18 cellular contexts compared by ENCODE assay signal in genomic region chr17:79977711-79978544, GRCh38. TPM values are rescaled to one million over a fixed set of nuclear protein-coding genes. Genes with fewer than 3 reads are reported as not detected.
DNase-seq lines count a peak whose midpoint lies in the region; ATAC-seq and TF ChIP-seq lines count a peak whose summit lies in the region.
"Had no signal": no experiment of that assay in that cellular context is flagged by ENCODE, and none has a peak within 500 bp of the region (broad histone marks: within the 10 kb centered on the region; RNA-seq: fewer than 3 reads in every experiment).

No MANE protein-coding gene starts in this region.

- H3K36me3 Mint-ChIP-seq in natural killer cell: no peaks in the 10 kb centered on the region

- H3K4me3 ChIP-seq in astrocyte of the cerebellum (ENCODE audit: low read depth, low read length) (no peak overlapping the region), prostate gland (no peak overlapping the region)

- no peak overlapping the region for H3K27ac Mint-ChIP-seq in natural killer cell
- H3K27ac Mint-ChIP-seq: dendritic cell treated with granulocyte-macrophage colony-stimulating factor and Interleukin-4, amounts not matched to agents 40 ng/mL and 50 ng/mL, for 4 days; T-helper 2 cell treated with Interferon-gamma antibody and Interleukin-4, amounts not matched to agents 5 μg/mL and 100 μg/mL, for 36 hours had no signal

- in situ Hi-C loops in astrocyte of the cerebellum (cut with HindIII; ENCODE audit: low sequenced_read_pairs): loop anchor here (5.0 kb wide), 3 partner anchors 41 to 181 kb away; partner anchors contain the start of gene CBX8

- no peak for ATAC-seq in natural killer cell
- ATAC-seq: activated CD4-positive, CD25-positive, alpha-beta regulatory T cell treated with anti-CD3 and anti-CD28 coated beads, Interleukin-2, amount 50 U/mL, for 24 hours had no signal

- intact Hi-C loops in prostate gland (cut with DNase I) (no loop called here), natural killer cell (cut with micrococcal nuclease) (no loop called here)

- H3K27me3 ChIP-seq in prostate gland (replicated peaks; ENCODE audit: insufficient read depth): no peaks in the 10 kb centered on the region

- no peak for TF ChIP-seq POLR2A in prostate gland (IDR thresholded peaks at IDR 0.05)

- no peaks in the 10 kb centered on the region for H3K9me3 Mint-ChIP-seq in natural killer cell
- H3K9me3 Mint-ChIP-seq: dendritic cell treated with granulocyte-macrophage colony-stimulating factor and Interleukin-4, amounts not matched to agents 40 ng/mL and 50 ng/mL, for 4 days; T-helper 2 cell treated with Interferon-gamma antibody and Interleukin-4, amounts not matched to agents 5 μg/mL and 100 μg/mL, for 36 hours had no signal

- WGBS in prostate gland: 89% methylated on average over 46 of the region's 47 CpGs

- no peaks in the 10 kb centered on the region for H3K36me3 ChIP-seq in prostate gland
- H3K36me3 ChIP-seq: neutrophil had no signal

- H3K9me3 ChIP-seq in prostate gland: no peaks in the 10 kb centered on the region
- H3K9me3 ChIP-seq: neutrophil had no signal

- H3K4me1 Mint-ChIP-seq in natural killer cell: no peaks in the 10 kb centered on the region

- TF ChIP-seq CTCF in astrocyte of the cerebellum (IDR thresholded peaks at IDR 0.05; ENCODE audit: low read depth, low read length, missing control alignments): no peak
- TF ChIP-seq CTCF in prostate gland (IDR thresholded peaks at IDR 0.05): no peak
- TF ChIP-seq CTCF in natural killer cell (IDR thresholded peaks at IDR 0.05): no peak

- H3K4me1 ChIP-seq in prostate gland (replicated peaks): peaks cover 12% of the 10 kb centered on the region

- H3K27me3 Mint-ChIP-seq in natural killer cell (ENCODE audit: low read depth in 2 of 2): no peaks in the 10 kb centered on the region

- peak; percentile 31 for DNase-seq in D341Med (ENCODE audit: low spot score)
- peak; percentile 59 for DNase-seq in astrocyte of the cerebellum (ENCODE audit: low read depth)
- peak; percentile 54 for DNase-seq in islet precursor cell
- DNase-seq in prostate gland (ENCODE audit: low spot score): no peak
- DNase-seq in natural killer cell: no peak
- DNase-seq in NCI-H524 treated with DMSO at 0.1 percent for 48 hours (lab: John Stamatoyannopoulos, UW): no peak
- no peak for DNase-seq in hippocampal formation (lab: John Stamatoyannopoulos, UW)
- DNase-seq in hepatic stellate cell (ENCODE audit: low spot score): no peak
- DNase-seq: GDM1; MM.1S; NCI-H1694; NCI-H446 treated with DMSO at 0.1 percent for 48 hours; SHP77; stimulated activated CD4-positive, alpha-beta T cell treated with anti-CD3 and anti-CD28 coated beads, Interleukin-4, amount 100 ng/mL, for 24 hours had no signal

- no peak overlapping the region for H3K4me3 Mint-ChIP-seq in natural killer cell
- H3K4me3 Mint-ChIP-seq: dendritic cell treated with granulocyte-macrophage colony-stimulating factor and Interleukin-4, amounts not matched to agents 40 ng/mL and 50 ng/mL, for 4 days; T-helper 2 cell treated with Interferon-gamma antibody and Interleukin-4, amounts not matched to agents 5 μg/mL and 100 μg/mL, for 36 hours had no signal

- H3K27ac ChIP-seq in prostate gland: peak overlapping the region; percentile 66
- H3K27ac ChIP-seq: neutrophil had no signal

RNA-seq across cellular contexts. Expression of gene TBC1D16, which starts 57.7 kb away (rescaled TPM):
- 10 to 100 TPM; 29.1 to 41.9 TPM for total RNA-seq in prostate gland
- under 1 TPM; 0.49 to 1.00 (median 0.65) TPM for total RNA-seq in natural killer cell

RNA-seq across cellular contexts. Expression of gene CCDC40, which starts 58.5 kb away (rescaled TPM):
- total RNA-seq in prostate gland: 10 to 100 TPM; 11.8 to 19.7 TPM
- 1 to 10 TPM in 2 of 3 donors, under 1 TPM in 1; 0.95 to 2.4 (median 1.5) TPM for total RNA-seq in natural killer cell

Comparison
In these comparisons a context has a peak if more than half of its experiments do, and no peak if none do; other contexts are left out.
1. DNase-seq: peak in D341Med (single experiment), astrocyte of the cerebellum (single experiment) and islet precursor cell (single experiment); none in prostate gland (single experiment), natural killer cell (single experiment), NCI-H524 treated with DMSO at 0.1 percent for 48 hours (single experiment), hippocampal formation (0 of 2) and hepatic stellate cell (single experiment).
2. RNA of gene TBC1D16, which starts 57.7 kb away (total RNA-seq): 29.1 to 41.9 TPM in prostate gland; 0.49 to 1.00 TPM in natural killer cell; every median in the first group is over 10 times any median in the second.